Comparison of ENCODE assay signal across 11 cellular contexts in genomic region chr1:226066415-226067077, GRCh38. TPM values are rescaled to one million over a fixed set of nuclear protein-coding genes. Genes with fewer than 3 reads are reported as not detected.
A peak's percentile ranks its signal among the peaks of the same experiment; 100 is the strongest.
DNase-seq lines count a peak whose midpoint lies in the region; ATAC-seq, FAIRE-seq and TF ChIP-seq lines count a peak whose summit lies in the region.
"Had no signal": no experiment of that assay in that cellular context is flagged by ENCODE, and none has a peak within 500 bp of the region (broad histone marks: within the 10 kb centered on the region; RNA-seq: fewer than 3 reads in every experiment).

No MANE protein-coding gene starts in this region.

- H3K9me1 ChIP-seq in K562 (ENCODE audit: control insufficient read depth, insufficient read depth, low read length): peaks cover 12% of the 10 kb centered on the region

- no peak overlapping the region for H2AK5ac ChIP-seq in H9 (ENCODE audit: insufficient read length, low read length)

- no peak overlapping the region for H3T11ph ChIP-seq in H9 (ENCODE audit: low read length)

- no peak overlapping the region for H3K4me3 ChIP-seq in CD4-positive, alpha-beta memory T cell (ENCODE audit: low read length in 2 of 2)
- H3K4me3 ChIP-seq in K562 (no peak overlapping the region), HAP-1 (no peak overlapping the region)

- H3K4ac ChIP-seq in H9 (ENCODE audit: low read depth, low read length): no peak overlapping the region

- no peak overlapping the region for H3K23ac ChIP-seq in H9 (ENCODE audit: insufficient read length, low read depth, low read length)

- H2AFZ ChIP-seq in H9 (ENCODE audit: low read length) (no peak overlapping the region), K562 (ENCODE audit: low read depth, low read length) (no peak overlapping the region)

- no TSS peak for BruUV-seq in K562 (replicated peaks; lab: Mats Ljungman, UMichigan)

- H3K27me3 ChIP-seq in CD4-positive, alpha-beta memory T cell (ENCODE audit: insufficient read depth, low read length): no peaks in the 10 kb centered on the region
- H3K27me3 ChIP-seq in H9 (ENCODE audit: insufficient read depth, low read length): no peaks in the 10 kb centered on the region
- H3K27me3 ChIP-seq in K562 (ENCODE audit: control insufficient read depth in 2 of 2, insufficient read depth in 2 of 2, low read length in 2 of 2): no peaks in the 10 kb centered on the region
- no peaks in the 10 kb centered on the region for H3K27me3 ChIP-seq in HAP-1 (ENCODE audit: low read depth)

- no peak overlapping the region for H2BK12ac ChIP-seq in H9 (ENCODE audit: insufficient read length, low read depth, low read length)

- peaks cover 7% of the 10 kb centered on the region for H3K23me2 ChIP-seq in H9 (ENCODE audit: insufficient read length, low read depth, low read length, poor library complexity, severe bottlenecking)

- no peak overlapping the region for H3K14ac ChIP-seq in H9 (ENCODE audit: insufficient read depth, low read length)

- H3K18ac ChIP-seq in H9 (ENCODE audit: insufficient read length, low read depth, low read length): no peak overlapping the region

- peak overlapping the region; percentile 31 for H3K4me2 ChIP-seq in H9 (ENCODE audit: insufficient read depth, insufficient read length, low read length)
- H3K4me2 ChIP-seq in K562 (ENCODE audit: insufficient read depth, low read length): peak overlapping the region; percentile 15; the same call in 1 of the 2 replicates

- H4K8ac ChIP-seq in H9 (replicated peaks; ENCODE audit: insufficient read length, low read depth, low read length): no peak overlapping the region

- H3K4me1 Mint-ChIP-seq in CD4-positive, alpha-beta memory T cell: peaks cover 36 to 73% (median 54%) of the 10 kb centered on the region in 4 donors
- H3K4me1 Mint-ChIP-seq in H9: peaks cover 25 to 41% of the 10 kb centered on the region in 2 experiments
- peaks cover 28 to 70% (median 65%) of the 10 kb centered on the region in 4 donors for H3K4me1 Mint-ChIP-seq in naive thymus-derived CD8-positive, alpha-beta T cell

- peak overlapping the region in 6 of 7 donors; percentile 26 to 99 (median 58) for H3K27ac Mint-ChIP-seq in CD4-positive, alpha-beta memory T cell
- peak overlapping the region in 1 of 3 experiments; percentile 89; a peak in 3 of 7 replicates for H3K27ac Mint-ChIP-seq in H9
- peak overlapping the region; percentile 33 to 89 (median 62) for H3K27ac Mint-ChIP-seq in naive thymus-derived CD8-positive, alpha-beta T cell

- POLR2A ChIA-PET in CD4-positive, alpha-beta memory T cell (lab: Charles Lee; ENCODE audit: partially characterized antibody): interaction anchor here (0.9 to 13.0 kb wide), 3 partner anchors 9 to 72 kb away, joined by 3 to 614 read pairs (median 3); partner anchors contain the start of gene SDE2
- POLR2A ChIA-PET in K562 (lab: Yijun Ruan, JAX): interaction anchor here (0.7 to 3.3 kb wide), 7 partner anchors 9 to 79 kb away, joined by 3 to 49 read pairs (median 6); partner anchors contain the start of gene SDE2
- POLR2A ChIA-PET in naive thymus-derived CD8-positive, alpha-beta T cell (lab: Charles Lee): interaction anchor here (1.2 to 2.1 kb wide), 6 partner anchors 9 to 67 kb away, joined by 3 to 11 read pairs (median 4); partner anchors contain the start of gene SDE2

- H3K4me1 ChIP-seq in CD4-positive, alpha-beta memory T cell (ENCODE audit: insufficient read depth, low read length): peaks cover 65% of the 10 kb centered on the region
- no peaks in the 10 kb centered on the region for H3K4me1 ChIP-seq in H9 (ENCODE audit: insufficient read depth, low read length)
- H3K4me1 ChIP-seq in K562 (replicated peaks in 1 of 2; ENCODE audit: control insufficient read depth in 2 of 2, insufficient read depth in 2 of 2, low read length in 2 of 2): peaks cover 5 to 19% of the 10 kb centered on the region in 2 experiments
- peaks cover 18% of the 10 kb centered on the region for H3K4me1 ChIP-seq in HAP-1

- no peak overlapping the region for H2BK20ac ChIP-seq in H9 (ENCODE audit: low read depth, low read length, poor library complexity, severe bottlenecking)

- FAIRE-seq in K562 (lab: Jason Lieb, UNC): no peak
- FAIRE-seq: endothelial cell of umbilical vein had no signal

- no peak overlapping the region for H4K5ac ChIP-seq in H9 (ENCODE audit: insufficient read length, low read depth, low read length)

- H2BK5ac ChIP-seq in H9 (ENCODE audit: insufficient read length, low read length): no peak overlapping the region

- no peaks in the 10 kb centered on the region for H3K9me3 Mint-ChIP-seq in CD4-positive, alpha-beta memory T cell
- peaks cover 0 to 7% of the 10 kb centered on the region in 2 experiments; a peak in 2 of 5 replicates for H3K9me3 Mint-ChIP-seq in H9
- no peaks in the 10 kb centered on the region for H3K9me3 Mint-ChIP-seq in naive thymus-derived CD8-positive, alpha-beta T cell

- no peak for DNase-seq in CD4-positive, alpha-beta memory T cell
- DNase-seq in H9: no peak
- DNase-seq in K562 (ENCODE audit: extremely low read depth in 1 of 4, low spot score in 3 of 4): no peak
- no peak for DNase-seq in naive thymus-derived CD8-positive, alpha-beta T cell
- DNase-seq in SIG-M5 (lab: John Stamatoyannopoulos, UW): no peak
- no peak for DNase-seq in HAP-1 (ENCODE audit: low spot score in 2 of 2)
- DNase-seq: activated effector memory CD4-positive, alpha-beta T cell treated with Interleukin-2 at 50 U/mL for 16 hours; left cardiac atrium; NCI-H510A had no signal

- no CpG with 5 or more reads among the region's 4 CpGs for WGBS in H9 (ENCODE audit: extremely low coverage, insufficient read length, low lambda C conversion rate)
- WGBS in K562 (ENCODE audit: insufficient coverage, low coverage, missing lambda C conversion rate): 73% methylated on average over 4 of the region's 4 CpGs

- H3K79me2 ChIP-seq in H9 (ENCODE audit: insufficient read depth, low read length): peaks cover 45% of the 10 kb centered on the region
- H3K79me2 ChIP-seq in K562 (ENCODE audit: control insufficient read depth, insufficient read depth, low read length): peaks cover 86% of the 10 kb centered on the region

- TF ChIP-seq EP300 in K562 (IDR thresholded peaks at IDR 0.05; ENCODE audit: low read length): no peak

- TF ChIP-seq POLR2A in K562 (conservative IDR thresholded peaks at IDR 0.05): no peak

- ATAC-seq in K562: no peak
- no peak for ATAC-seq in naive thymus-derived CD8-positive, alpha-beta T cell
- ATAC-seq in HG02798 (IDR thresholded peaks at IDR 0.05; ENCODE audit: poor library complexity, unreplicated experiment): no peak
- ATAC-seq: left cardiac atrium had no signal

- no peak overlapping the region for H2BK120ac ChIP-seq in H9 (ENCODE audit: low read depth, low read length, poor library complexity, severe bottlenecking)

- H3K4me3 Mint-ChIP-seq in CD4-positive, alpha-beta memory T cell: peak overlapping the region in 7 of 8 donors; percentile 6 to 81 (median 51)
- peak overlapping the region; percentile 88 to 100; a peak in 4 of 5 replicates for H3K4me3 Mint-ChIP-seq in H9
- H3K4me3 Mint-ChIP-seq in naive thymus-derived CD8-positive, alpha-beta T cell: peak overlapping the region; percentile 54 to 100 (median 94)

- H3K9me3 ChIP-seq in CD4-positive, alpha-beta memory T cell (ENCODE audit: control insufficient read depth in 1 of 2, low read length in 2 of 2): no peaks in the 10 kb centered on the region
- no peaks in the 10 kb centered on the region for H3K9me3 ChIP-seq in H9 (ENCODE audit: control insufficient read depth, low read depth, low read length)
- H3K9me3 ChIP-seq in K562 (replicated peaks; ENCODE audit: control insufficient read depth, insufficient read depth, low read depth, low read length): no peaks in the 10 kb centered on the region
- H3K9me3 ChIP-seq in HAP-1: no peaks in the 10 kb centered on the region

- peaks cover 40 to 69% of the 10 kb centered on the region in 2 donors for H3K36me3 Mint-ChIP-seq in CD4-positive, alpha-beta memory T cell
- H3K36me3 Mint-ChIP-seq in H9 (ENCODE audit: insufficient read depth in 1 of 3, low read depth in 3 of 3): peaks cover 57 to 78% (median 76%) of the 10 kb centered on the region in 3 experiments
- H3K36me3 Mint-ChIP-seq in naive thymus-derived CD8-positive, alpha-beta T cell: peaks cover 8 to 66% (median 32%) of the 10 kb centered on the region in 3 donors

- intact Hi-C loops in CD4-positive, alpha-beta memory T cell (cut with micrococcal nuclease): no loop called here
- intact Hi-C loops in K562 (cut with micrococcal nuclease): no loop called here

- no peak overlapping the region for H2BK15ac ChIP-seq in H9 (ENCODE audit: low read depth, low read length)

- H4K20me1 ChIP-seq in H9 (ENCODE audit: control insufficient read depth, insufficient read depth, insufficient read length): no peaks in the 10 kb centered on the region
- peaks cover 60% of the 10 kb centered on the region for H4K20me1 ChIP-seq in K562 (replicated peaks; ENCODE audit: control insufficient read depth, insufficient read depth, low read length)

- peak overlapping the region; percentile 47 for H3K9ac ChIP-seq in H9 (ENCODE audit: extremely low read depth, insufficient read length, low read length)
- H3K9ac ChIP-seq in K562 (ENCODE audit: insufficient read depth in 1 of 2, low read depth in 2 of 2, low read length in 2 of 2): peak overlapping the region in 1 of 2 experiments; percentile 94; a peak in 1 of 4 replicates

- no peak overlapping the region for H4K91ac ChIP-seq in H9 (ENCODE audit: insufficient read length, low read depth, low read length)

- CTCF ChIA-PET in CD4-positive, alpha-beta memory T cell (lab: Charles Lee; ENCODE audit: partially characterized antibody): interaction anchor here (0.7 to 7.2 kb wide), 7 partner anchors 12 to 267 kb away, joined by 3 to 95 read pairs (median 38); partner anchors contain the start of gene SDE2
- CTCF ChIA-PET in K562 (lab: Yijun Ruan, JAX; ENCODE audit: low intra/inter-chr PET ratio): interaction anchor here (3.3 kb wide), 1 partner anchor 55 kb away, joined by 56 read pairs; no protein-coding TSS in a partner anchor

- TF ChIP-seq CTCF in H9 (conservative IDR thresholded peaks at IDR 0.05) (no peak), K562 (IDR thresholded peaks at IDR 0.05 in 2 of 3, conservative IDR thresholded peaks at IDR 0.05 in 1 of 3; ENCODE audit: insufficient read depth in 2 of 3, low read depth in 1 of 3, low read length in 3 of 3) (no peak)

- H3K79me1 ChIP-seq in H9 (ENCODE audit: insufficient read depth, low read depth, low read length, poor library complexity, severe bottlenecking): peaks cover 2% of the 10 kb centered on the region

- peaks cover 42% of the 10 kb centered on the region for H3K36me3 ChIP-seq in CD4-positive, alpha-beta memory T cell (ENCODE audit: insufficient read depth, low read length)
- peaks cover 67% of the 10 kb centered on the region for H3K36me3 ChIP-seq in K562 (ENCODE audit: control insufficient read depth, insufficient read depth, low read length)
- peaks cover 62% of the 10 kb centered on the region for H3K36me3 ChIP-seq in HAP-1 (replicated peaks)

- no peak overlapping the region for H3K56ac ChIP-seq in H9 (ENCODE audit: insufficient read length, low read depth, low read length)

- peak overlapping the region; percentile 13 for H3K27ac ChIP-seq in CD4-positive, alpha-beta memory T cell (ENCODE audit: low read depth, low read length)
- no peak overlapping the region for H3K27ac ChIP-seq in H9 (ENCODE audit: insufficient read length, low read depth, low read length)
- no peak overlapping the region for H3K27ac ChIP-seq in K562 (ENCODE audit: extremely low read depth, low read depth, low read length)

- no peak for TF ChIP-seq RAD21 in K562 (CRISPR knock-in tag; conservative IDR thresholded peaks at IDR 0.05 in 1 of 2, IDR thresholded peaks at IDR 0.05 in 1 of 2)

- in situ Hi-C loops in K562 (cut with MboI) (no loop called here), HAP-1 (cut with MboI; ENCODE audit: low sequenced_read_pairs) (no loop called here)

- peaks cover 0 to 2% of the 10 kb centered on the region in 2 donors for H3K27me3 Mint-ChIP-seq in CD4-positive, alpha-beta memory T cell
- no peaks in the 10 kb centered on the region; the same call in none of the 2 replicates for H3K27me3 Mint-ChIP-seq in H9 (ENCODE audit: low read depth)
- H3K27me3 Mint-ChIP-seq in naive thymus-derived CD8-positive, alpha-beta T cell: no peaks in the 10 kb centered on the region

RNA-seq across cellular contexts. Expression of gene H3-3A, which starts 4.0 kb away (rescaled TPM):
- total RNA-seq in CD4-positive, alpha-beta memory T cell: 100 to 1,000 TPM; 391 to 397 TPM
- polyA plus RNA-seq in CD4-positive, alpha-beta memory T cell: 100 to 1,000 TPM; 639 to 695 TPM
- total RNA-seq in H9 (2021) (1,129 and 1,182 TPM in 2 replicates), K562 (2014; rRNA removed) (412 and 510 TPM in 2 replicates), K562 (2014; rRNA removed; fragmentation: Illumina TruSeq; extraction: Trizol) (517 and 565 TPM in 2 replicates), K562 (2015; rRNA removed; fragmentation: Illumina TruSeq; extraction: Trizol) (394 and 426 TPM in 2 replicates), K562 (2021) (808 and 835 TPM in 2 replicates)
- total RNA-seq in K562 (2011; cell fraction: chromatin; rRNA removed; ENCODE audit: low replicate concordance): 33.3 and 126 TPM in 2 replicates
- 45.1 and 46.9 TPM in 2 replicates for total RNA-seq in K562 (2011; cell fraction: nucleolus; rRNA removed)
- total RNA-seq in K562 (2011; cell fraction: nucleoplasm; rRNA removed): 88.2 and 158 TPM in 2 replicates
- polyA plus RNA-seq in K562 (2011; rRNA removed) (812 and 877 TPM in 2 replicates), K562 (2014; fragmentation: Illumina TruSeq; extraction: Trizol) (758 and 923 TPM in 2 replicates), K562 (2014; fragmentation: Nextera tagmentation; extraction: Ambion mirVana) (100 to 1,000 TPM; 543 to 591 TPM), K562 (2014; rRNA removed) (975 and 1,083 TPM in 2 replicates)
- 605 and 678 TPM in 2 replicates for polyA plus RNA-seq in K562 (2011; cell fraction: cytosol; rRNA removed)
- polyA plus RNA-seq in K562 (2011; cell fraction: nucleus; rRNA removed): 136 and 194 TPM in 2 replicates
- 834 and 880 TPM in 2 replicates for polyA plus RNA-seq in K562 (2012)
- 127 and 157 TPM in 2 replicates for polyA minus RNA-seq in K562 (2011; rRNA and poly(A)+ RNA removed)
- polyA minus RNA-seq in K562 (2011; cell fraction: cytosol; rRNA and poly(A)+ RNA removed): 116 and 160 TPM in 2 replicates
- polyA minus RNA-seq in K562 (2011; cell fraction: nucleus; rRNA and poly(A)+ RNA removed): 24.4 and 52.3 TPM in 2 replicates
- 100 to 1,000 TPM; 440 to 444 TPM for total RNA-seq in naive thymus-derived CD8-positive, alpha-beta T cell
- 100 to 1,000 TPM; 736 to 904 (median 888) TPM for polyA plus RNA-seq in naive thymus-derived CD8-positive, alpha-beta T cell
